Comparison of ENCODE assay signal across 8 cellular contexts in the genomic region with DNA sequence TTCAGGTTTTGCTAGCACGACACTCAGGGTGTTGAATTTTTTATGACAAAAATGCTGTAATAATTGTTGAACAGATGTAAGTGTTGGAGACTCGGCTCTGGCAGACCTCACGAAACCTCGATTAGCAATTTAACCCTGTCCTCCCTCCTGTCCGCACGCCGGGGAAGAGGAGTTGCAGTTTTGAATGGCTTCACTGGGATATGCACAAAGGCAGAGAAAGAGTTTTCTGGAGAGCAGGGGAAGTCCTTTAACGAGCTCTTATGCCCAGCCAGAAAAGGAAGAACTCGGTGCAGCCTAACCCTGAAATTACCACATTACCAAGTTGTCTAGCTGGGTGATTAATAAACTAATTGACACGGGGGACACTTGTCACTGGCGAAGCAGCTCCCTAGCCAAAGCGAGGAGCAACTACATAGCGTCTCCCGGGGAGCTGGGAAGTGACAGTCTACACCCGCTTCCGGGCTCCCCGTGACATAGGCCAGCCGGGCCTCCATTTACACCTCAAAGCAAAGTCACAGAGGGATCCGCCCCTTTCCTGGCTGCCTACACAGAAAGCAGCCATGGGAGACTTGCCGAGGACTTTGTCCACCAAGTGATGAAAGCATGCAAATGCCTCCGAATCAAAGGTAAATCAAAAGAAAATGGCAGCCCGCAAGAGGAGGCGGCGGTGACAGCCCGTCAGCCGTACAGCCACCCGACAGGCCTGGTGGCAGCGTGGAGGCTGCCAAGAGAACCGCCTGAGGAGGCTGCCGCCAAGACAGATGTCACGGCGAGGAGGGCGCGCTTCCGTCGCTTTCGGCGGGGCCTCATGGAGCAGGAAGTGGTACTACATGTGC.
DNase-seq lines count a peak whose midpoint lies in the region; ATAC-seq and TF ChIP-seq lines count a peak whose summit lies in the region.

No MANE protein-coding gene starts in this region.

- H3K27me3 Mint-ChIP-seq in activated CD4-positive, alpha-beta T cell treated with anti-CD3 and anti-CD28 coated beads, Interleukin-2, amount 10 ng/mL, durations not matched to agents 7 days and 5 days = no peaks in the 10 kb centered on the region
- peaks cover 5% of the 10 kb centered on the region for H3K27me3 Mint-ChIP-seq in neural progenitor cell (ENCODE audit: insufficient read depth, low read depth)

- H3F3A ChIP-seq in neural progenitor cell (ENCODE audit: low read depth) = peaks cover 9% of the 10 kb centered on the region

- H3K27ac Mint-ChIP-seq in activated CD4-positive, alpha-beta T cell treated with anti-CD3 and anti-CD28 coated beads, Interleukin-2, amount 10 ng/mL, durations not matched to agents 7 days and 5 days = peak overlapping the region; percentile 95
- peak overlapping the region; percentile 23 for H3K27ac Mint-ChIP-seq in neural progenitor cell

- H3K4me1 ChIP-seq in DND-41 (ENCODE audit: insufficient read depth, low read length) (peaks cover 50% of the 10 kb centered on the region), neural progenitor cell (peaks cover 13% of the 10 kb centered on the region), stomach smooth muscle (ENCODE audit: control insufficient read depth, insufficient read depth, low read length) (no peaks in the 10 kb centered on the region)

- H4K20me1 ChIP-seq in DND-41 (ENCODE audit: insufficient read depth, low read length) = no peaks in the 10 kb centered on the region
- no peaks in the 10 kb centered on the region for H4K20me1 ChIP-seq in neural progenitor cell (ENCODE audit: low read depth)

- H3K36me3 ChIP-seq in DND-41 (ENCODE audit: insufficient read depth, low read length) (peaks cover 9% of the 10 kb centered on the region), neural progenitor cell (no peaks in the 10 kb centered on the region), stomach smooth muscle (ENCODE audit: control insufficient read depth in 2 of 2, insufficient read depth in 2 of 2, low read length in 2 of 2) (no peaks in the 10 kb centered on the region)

- TF ChIP-seq CTCF in DND-41 (IDR thresholded peaks at IDR 0.05; ENCODE audit: borderline replicate concordance, extremely low read depth, low read length, poor library complexity, severe bottlenecking) (peak; percentile 26), neural progenitor cell (IDR thresholded peaks at IDR 0.05) (no peak)

- CTCF ChIA-PET in activated CD4-positive, alpha-beta T cell treated with anti-CD3 and anti-CD28 coated beads, Interleukin-2, amount 10 ng/mL, durations not matched to agents 7 days and 5 days (lab: Charles Lee) = interaction anchor here (1.9 kb wide), 1 partner anchor 10 kb away, joined by 6 read pairs; no protein-coding TSS in a partner anchor

- ATAC-seq in DND-41 (ENCODE audit: insufficient read depth, low read depth) (peak; percentile 76), HG02610 (IDR thresholded peaks at IDR 0.05; ENCODE audit: unreplicated experiment) (no peak)

- H2AFZ ChIP-seq in DND-41 (ENCODE audit: low read depth, low read length) = peak overlapping the region; percentile 81
- peak overlapping the region; percentile 99 for H2AFZ ChIP-seq in neural progenitor cell (replicated peaks)

- H3K79me2 ChIP-seq in DND-41 (ENCODE audit: insufficient read depth, low read length) (peaks cover 10% of the 10 kb centered on the region), neural progenitor cell (ENCODE audit: low read depth) (no peaks in the 10 kb centered on the region)

- H3K27me3 ChIP-seq in DND-41 (ENCODE audit: insufficient read depth, low read length, poor library complexity) (no peaks in the 10 kb centered on the region), neural progenitor cell (peaks cover 37% of the 10 kb centered on the region), stomach smooth muscle (ENCODE audit: control insufficient read depth in 1 of 2, insufficient read depth in 2 of 2, low read length in 2 of 2) (peaks cover 4 to 11% of the 10 kb centered on the region in 2 donors)

- H3K36me3 Mint-ChIP-seq in activated CD4-positive, alpha-beta T cell treated with anti-CD3 and anti-CD28 coated beads, Interleukin-2, amount 10 ng/mL, durations not matched to agents 7 days and 5 days (ENCODE audit: low read depth) = peaks cover 61% of the 10 kb centered on the region
- no peaks in the 10 kb centered on the region for H3K36me3 Mint-ChIP-seq in neural progenitor cell

- H3K9me3 Mint-ChIP-seq in activated CD4-positive, alpha-beta T cell treated with anti-CD3 and anti-CD28 coated beads, Interleukin-2, amount 10 ng/mL, durations not matched to agents 7 days and 5 days = peaks cover 39% of the 10 kb centered on the region
- peaks cover 2% of the 10 kb centered on the region for H3K9me3 Mint-ChIP-seq in neural progenitor cell

- POLR2A ChIA-PET in activated CD4-positive, alpha-beta T cell treated with anti-CD3 and anti-CD28 coated beads, Interleukin-2, amount 10 ng/mL, durations not matched to agents 7 days and 5 days (lab: Charles Lee) = interaction anchor here (0.5 to 1.3 kb wide), 3 partner anchors 152 to 643 kb away, joined by 5 to 6 read pairs (median 6); no protein-coding TSS in a partner anchor

- H3K9ac ChIP-seq in DND-41 (ENCODE audit: low read depth, low read length) = peak overlapping the region; percentile 65
- H3K9ac ChIP-seq in neural progenitor cell = no peak overlapping the region
- H3K9ac ChIP-seq in stomach smooth muscle (ENCODE audit: low read length in 2 of 2) = no peak overlapping the region

- H3K4me1 Mint-ChIP-seq in activated CD4-positive, alpha-beta T cell treated with anti-CD3 and anti-CD28 coated beads, Interleukin-2, amount 10 ng/mL, durations not matched to agents 7 days and 5 days = peaks cover 48% of the 10 kb centered on the region
- peaks cover 17% of the 10 kb centered on the region for H3K4me1 Mint-ChIP-seq in neural progenitor cell

- peak; percentile 88 for DNase-seq in DND-41
- DNase-seq in activated CD4-positive, alpha-beta T cell treated with anti-CD3 and anti-CD28 coated beads, Interleukin-2, amount 10 ng/mL, durations not matched to agents 7 days and 5 days = peak; percentile 89
- peak; percentile 60 for DNase-seq in ecto neural progenitor cell (ENCODE audit: low spot score)
- DNase-seq in neural progenitor cell (ENCODE audit: low spot score) = peak; percentile 57
- no peak for DNase-seq in COLO829 (ENCODE audit: low spot score)
- DNase-seq in OCI-M1 (lab: John Stamatoyannopoulos, UW) = no peak

- peak overlapping the region; percentile 63 for H3K4me2 ChIP-seq in DND-41 (ENCODE audit: insufficient read depth, low read length)
- peak overlapping the region; percentile 86 for H3K4me2 ChIP-seq in neural progenitor cell

- peak overlapping the region; percentile 76 for H3K4me3 Mint-ChIP-seq in activated CD4-positive, alpha-beta T cell treated with anti-CD3 and anti-CD28 coated beads, Interleukin-2, amount 10 ng/mL, durations not matched to agents 7 days and 5 days
- H3K4me3 Mint-ChIP-seq in neural progenitor cell = peak overlapping the region; percentile 70

- H3K9me3 ChIP-seq in DND-41 (ENCODE audit: insufficient read depth, low read length, severe bottlenecking) = peaks cover 14% of the 10 kb centered on the region
- H3K9me3 ChIP-seq in neural progenitor cell (ENCODE audit: low read depth) = no peaks in the 10 kb centered on the region
- peaks cover 6 to 12% of the 10 kb centered on the region in 2 donors for H3K9me3 ChIP-seq in stomach smooth muscle (ENCODE audit: control insufficient read depth in 2 of 2, low read length in 2 of 2)

- H3K4me3 ChIP-seq in DND-41 (ENCODE audit: low read depth in 1 of 2, low read length in 2 of 2) (peak overlapping the region in 1 of 2 experiments; percentile 53; a peak in 3 of 4 replicates), neural progenitor cell (peak overlapping the region; percentile 42), stomach smooth muscle (ENCODE audit: low read length in 2 of 2) (peak overlapping the region; percentile 8 to 40)

- H3K27ac ChIP-seq in DND-41 (ENCODE audit: low read length) = peak overlapping the region; percentile 95
- H3K27ac ChIP-seq in neural progenitor cell = no peak overlapping the region
- no peak overlapping the region for H3K27ac ChIP-seq in stomach smooth muscle (ENCODE audit: low read length)

Comparison
In these comparisons a context has a peak if more than half of its experiments do, and no peak if none do; other contexts are left out.
1. DNase-seq: peak in DND-41 (single experiment), activated CD4-positive, alpha-beta T cell treated with anti-CD3 and anti-CD28 coated beads, Interleukin-2, amount 10 ng/mL, durations not matched to agents 7 days and 5 days (single experiment), ecto neural progenitor cell (single experiment) and neural progenitor cell (single experiment); none in COLO829 (single experiment) and OCI-M1 (single experiment).